Comparison of ENCODE assay signal across 1 cellular context in genomic region chr2:157224448-157224847, GRCh38. TPM values are rescaled to one million over a fixed set of nuclear protein-coding genes. Genes with fewer than 3 reads are reported as not detected.
"Had no signal": no experiment of that assay in that cellular context is flagged by ENCODE, and none has a peak within 500 bp of the region (broad histone marks: within the 10 kb centered on the region; RNA-seq: fewer than 3 reads in every experiment).

No MANE protein-coding gene starts in this region.

RNA-seq across cellular contexts. Expression of gene GALNT5, which starts 33.1 kb away (rescaled TPM):
- total RNA-seq: G401 had no signal
